ENCODE assay signal across 9 cellular contexts in the genomic region with DNA sequence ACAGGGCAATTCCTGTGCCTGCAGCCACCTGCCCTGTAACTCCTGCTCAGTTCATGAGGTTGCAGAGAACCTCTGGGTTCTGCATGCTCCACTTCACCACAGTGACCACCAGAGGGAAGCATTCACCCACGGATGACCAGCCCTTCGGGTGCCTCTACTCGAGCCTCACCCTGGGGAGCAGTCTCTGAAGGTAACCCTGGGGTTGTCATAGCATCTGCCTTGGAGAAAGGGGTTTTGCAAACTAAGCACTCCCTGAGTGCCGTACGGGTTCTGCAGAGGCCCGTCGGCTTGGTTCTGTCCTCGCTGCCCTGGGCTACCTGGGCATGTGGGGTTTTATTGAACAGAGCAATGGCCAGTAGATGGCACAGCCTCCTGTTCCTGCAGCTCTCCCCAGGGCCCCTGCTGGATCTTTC. TPM values are rescaled to one million over a fixed set of nuclear protein-coding genes. Genes with fewer than 3 reads are reported as not detected.
A peak's percentile ranks its signal among the peaks of the same experiment; 100 is the strongest.
DNase-seq lines count a peak whose midpoint lies in the region; ATAC-seq and TF ChIP-seq lines count a peak whose summit lies in the region.
"Had no signal": no experiment of that assay in that cellular context is flagged by ENCODE, and none has a peak within 500 bp of the region (broad histone marks: within the 10 kb centered on the region; RNA-seq: fewer than 3 reads in every experiment).

No MANE protein-coding gene starts in this region.

- H3K9me3 ChIP-seq in SJCRH30 (replicated peaks), result no peaks in the 10 kb centered on the region

- H3K9me3 Mint-ChIP-seq in glutamatergic neuron (ENCODE audit: unreplicated experiment), result peaks cover 1% of the 10 kb centered on the region

- H3K27ac Mint-ChIP-seq in glutamatergic neuron (ENCODE audit: unreplicated experiment), result no peak overlapping the region

- POLR2A ChIA-PET in BJ (lab: Charles Lee), result no interaction called here

- H3K27me3 ChIP-seq in BJ (ENCODE audit: control insufficient read depth, insufficient read depth, low read length), result peaks cover 2% of the 10 kb centered on the region
- no peaks in the 10 kb centered on the region for H3K27me3 ChIP-seq in SJCRH30

- peak; percentile 83 for TF ChIP-seq CTCF in BJ (IDR thresholded peaks at IDR 0.05; ENCODE audit: insufficient read depth, low read depth, low read length)
- peak; percentile 83 for TF ChIP-seq CTCF in glutamatergic neuron (IDR thresholded peaks at IDR 0.05; ENCODE audit: partially characterized antibody, unreplicated experiment)

- H3K4me1 Mint-ChIP-seq in glutamatergic neuron (ENCODE audit: low read depth, unreplicated experiment), result peaks cover 6% of the 10 kb centered on the region

- CTCF ChIA-PET in BJ (lab: Yijun Ruan, JAX), result interaction anchor here (0.9 to 4.6 kb wide), 12 partner anchors 9 to 221 kb away, joined by 3 to 25 read pairs (median 4); no protein-coding TSS in a partner anchor

- no peak for ATAC-seq in GM21825 (IDR thresholded peaks at IDR 0.05; ENCODE audit: unreplicated experiment)

- no peaks in the 10 kb centered on the region for H3K4me1 ChIP-seq in SJCRH30

- no peak overlapping the region for H3K4me3 ChIP-seq in BJ (ENCODE audit: low read depth, low read length)
- H3K4me3 ChIP-seq in SJCRH30, result no peak overlapping the region

- H3K27me3 Mint-ChIP-seq in glutamatergic neuron (ENCODE audit: unreplicated experiment), result no peaks in the 10 kb centered on the region

- no peak overlapping the region for H3K4me3 Mint-ChIP-seq in glutamatergic neuron (ENCODE audit: unreplicated experiment)

- no peak overlapping the region for H3K27ac ChIP-seq in SJCRH30

- H3K36me3 Mint-ChIP-seq in glutamatergic neuron (ENCODE audit: unreplicated experiment), result no peaks in the 10 kb centered on the region

- H3K36me3 ChIP-seq in BJ (ENCODE audit: control insufficient read depth, insufficient read depth, low read length) (no peaks in the 10 kb centered on the region), SJCRH30 (no peaks in the 10 kb centered on the region)

- DNase-seq in BJ (ENCODE audit: low read depth) (no peak), GM19240 (ENCODE audit: insufficient read length, low spot score) (peak; percentile 23), HuH-7.5 (ENCODE audit: low spot score) (peak; percentile 45), SJCRH30 (peak; percentile 39 to 65), glutamatergic neuron (peak; percentile 72), renal cortical epithelial cell (ENCODE audit: low read depth) (peak; percentile 19)
- peak; percentile 27 for DNase-seq in activated gamma-delta T cell treated with anti-CD3 and anti-CD28 coated beads, Interleukin-2, amount 50 U/mL, for 16 hours (ENCODE audit: low read depth)

RNA-seq across cellular contexts. Expression of a gene that starts 10.2 kb away (rescaled TPM):
- polyA plus RNA-seq in BJ (2011; rRNA removed), result not detected in 2 replicates
- polyA minus RNA-seq in BJ (2011; rRNA and poly(A)+ RNA removed), result not detected in 2 replicates
- total RNA-seq in SJCRH30 (2014; rRNA removed; shearing (Covaris generic)), result not detected in 2 replicates
- total RNA-seq in glutamatergic neuron (ENCODE audit: unreplicated experiment) (not detected), renal cortical epithelial cell (not detected in 2 replicates)
- total RNA-seq: urinary bladder had no signal
- polyA plus RNA-seq: urinary bladder had no signal
